ENCODE assay signal across 3 cellular contexts in the genomic region with DNA sequence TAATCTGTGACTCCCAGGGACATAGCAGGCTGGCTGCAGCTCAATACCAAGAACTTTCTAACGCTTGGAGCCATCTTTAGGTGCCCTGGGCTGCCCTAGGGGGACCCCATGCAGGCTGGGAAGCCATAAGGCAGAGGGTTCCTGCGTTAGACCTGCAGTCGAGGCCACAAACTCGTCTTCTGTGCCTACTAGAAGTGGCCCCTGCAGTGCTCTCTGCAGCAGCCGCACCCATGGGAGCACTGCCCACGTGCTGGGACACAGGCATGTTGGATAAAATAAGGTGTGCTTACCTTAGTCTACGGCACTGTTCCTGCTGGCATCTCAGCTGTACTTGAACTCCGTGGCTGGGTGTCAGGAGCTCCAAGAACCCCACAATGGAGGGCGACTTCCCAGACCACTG.
A peak's percentile ranks its signal among the peaks of the same experiment; 100 is the strongest.
TF ChIP-seq lines count a peak whose summit lies in the region.

No MANE protein-coding gene starts in this region.

TF ChIP-seq in SK-N-SH treated with all-trans-retinoic acid at 6 μM for 48 hours, 23 proteins besides CTCF, POLR2A, EP300 and RAD21 (continues in another document):
- TF ChIP-seq TOX (CRISPR knock-in tag; IDR thresholded peaks at IDR 0.05; ENCODE audit: borderline replicate concordance): no peak
- TF ChIP-seq ISL1 (CRISPR knock-in tag; IDR thresholded peaks at IDR 0.05): no peak
- TF ChIP-seq TCF4 (CRISPR knock-in tag; IDR thresholded peaks at IDR 0.05; ENCODE audit: borderline replicate concordance): no peak
- TF ChIP-seq ZNF70 (CRISPR knock-in tag; IDR thresholded peaks at IDR 0.05): no peak
- TF ChIP-seq, protein P1, sequence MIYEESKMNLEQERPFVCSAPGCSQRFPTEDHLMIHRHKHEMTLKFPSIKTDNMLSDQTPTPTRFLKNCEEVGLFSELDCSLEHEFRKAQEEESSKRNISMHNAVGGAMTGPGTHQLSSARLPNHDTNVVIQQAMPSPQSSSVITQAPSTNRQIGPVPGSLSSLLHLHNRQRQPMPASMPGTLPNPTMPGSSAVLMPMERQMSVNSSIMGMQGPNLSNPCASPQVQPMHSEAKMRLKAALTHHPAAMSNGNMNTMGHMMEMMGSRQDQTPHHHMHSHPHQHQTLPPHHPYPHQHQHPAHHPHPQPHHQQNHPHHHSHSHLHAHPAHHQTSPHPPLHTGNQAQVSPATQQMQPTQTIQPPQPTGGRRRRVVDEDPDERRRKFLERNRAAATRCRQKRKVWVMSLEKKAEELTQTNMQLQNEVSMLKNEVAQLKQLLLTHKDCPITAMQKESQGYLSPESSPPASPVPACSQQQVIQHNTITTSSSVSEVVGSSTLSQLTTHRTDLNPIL (CRISPR knock-in tag; IDR thresholded peaks at IDR 0.05; ENCODE audit: low read depth): no peak
- TF ChIP-seq PPARA (CRISPR knock-in tag; IDR thresholded peaks at IDR 0.05; ENCODE audit: borderline replicate concordance): no peak
- no peak for TF ChIP-seq ZFP30 (CRISPR knock-in tag; IDR thresholded peaks at IDR 0.05)
- TF ChIP-seq, protein P2, sequence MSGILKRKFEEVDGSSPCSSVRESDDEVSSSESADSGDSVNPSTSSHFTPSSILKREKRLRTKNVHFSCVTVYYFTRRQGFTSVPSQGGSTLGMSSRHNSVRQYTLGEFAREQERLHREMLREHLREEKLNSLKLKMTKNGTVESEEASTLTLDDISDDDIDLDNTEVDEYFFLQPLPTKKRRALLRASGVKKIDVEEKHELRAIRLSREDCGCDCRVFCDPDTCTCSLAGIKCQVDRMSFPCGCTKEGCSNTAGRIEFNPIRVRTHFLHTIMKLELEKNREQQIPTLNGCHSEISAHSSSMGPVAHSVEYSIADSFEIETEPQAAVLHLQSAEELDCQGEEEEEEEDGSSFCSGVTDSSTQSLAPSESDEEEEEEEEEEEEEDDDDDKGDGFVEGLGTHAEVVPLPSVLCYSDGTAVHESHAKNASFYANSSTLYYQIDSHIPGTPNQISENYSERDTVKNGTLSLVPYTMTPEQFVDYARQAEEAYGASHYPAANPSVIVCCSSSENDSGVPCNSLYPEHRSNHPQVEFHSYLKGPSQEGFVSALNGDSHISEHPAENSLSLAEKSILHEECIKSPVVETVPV (CRISPR knock-in tag; IDR thresholded peaks at IDR 0.05): no peak
- no peak for TF ChIP-seq ARNTL (CRISPR knock-in tag; IDR thresholded peaks at IDR 0.05; ENCODE audit: borderline replicate concordance, low read depth)
- TF ChIP-seq, protein P3, sequence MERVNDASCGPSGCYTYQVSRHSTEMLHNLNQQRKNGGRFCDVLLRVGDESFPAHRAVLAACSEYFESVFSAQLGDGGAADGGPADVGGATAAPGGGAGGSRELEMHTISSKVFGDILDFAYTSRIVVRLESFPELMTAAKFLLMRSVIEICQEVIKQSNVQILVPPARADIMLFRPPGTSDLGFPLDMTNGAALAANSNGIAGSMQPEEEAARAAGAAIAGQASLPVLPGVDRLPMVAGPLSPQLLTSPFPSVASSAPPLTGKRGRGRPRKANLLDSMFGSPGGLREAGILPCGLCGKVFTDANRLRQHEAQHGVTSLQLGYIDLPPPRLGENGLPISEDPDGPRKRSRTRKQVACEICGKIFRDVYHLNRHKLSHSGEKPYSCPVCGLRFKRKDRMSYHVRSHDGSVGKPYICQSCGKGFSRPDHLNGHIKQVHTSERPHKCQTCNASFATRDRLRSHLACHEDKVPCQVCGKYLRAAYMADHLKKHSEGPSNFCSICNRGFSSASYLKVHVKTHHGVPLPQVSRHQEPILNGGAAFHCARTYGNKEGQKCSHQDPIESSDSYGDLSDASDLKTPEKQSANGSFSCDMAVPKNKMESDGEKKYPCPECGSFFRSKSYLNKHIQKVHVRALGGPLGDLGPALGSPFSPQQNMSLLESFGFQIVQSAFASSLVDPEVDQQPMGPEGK (CRISPR knock-in tag; IDR thresholded peaks at IDR 0.05; ENCODE audit: borderline replicate concordance): no peak
- no peak for TF ChIP-seq ESRRG (CRISPR knock-in tag; IDR thresholded peaks at IDR 0.05)

TF ChIP-seq in SK-N-SH, 30 proteins besides CTCF, POLR2A, EP300 and RAD21:
- TF ChIP-seq, protein P4, sequence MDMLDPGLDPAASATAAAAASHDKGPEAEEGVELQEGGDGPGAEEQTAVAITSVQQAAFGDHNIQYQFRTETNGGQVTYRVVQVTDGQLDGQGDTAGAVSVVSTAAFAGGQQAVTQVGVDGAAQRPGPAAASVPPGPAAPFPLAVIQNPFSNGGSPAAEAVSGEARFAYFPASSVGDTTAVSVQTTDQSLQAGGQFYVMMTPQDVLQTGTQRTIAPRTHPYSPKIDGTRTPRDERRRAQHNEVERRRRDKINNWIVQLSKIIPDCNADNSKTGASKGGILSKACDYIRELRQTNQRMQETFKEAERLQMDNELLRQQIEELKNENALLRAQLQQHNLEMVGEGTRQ (IDR thresholded peaks at IDR 0.05; ENCODE audit: borderline replicate concordance, low read depth, low read length): no peak
- TF ChIP-seq, protein P5, sequence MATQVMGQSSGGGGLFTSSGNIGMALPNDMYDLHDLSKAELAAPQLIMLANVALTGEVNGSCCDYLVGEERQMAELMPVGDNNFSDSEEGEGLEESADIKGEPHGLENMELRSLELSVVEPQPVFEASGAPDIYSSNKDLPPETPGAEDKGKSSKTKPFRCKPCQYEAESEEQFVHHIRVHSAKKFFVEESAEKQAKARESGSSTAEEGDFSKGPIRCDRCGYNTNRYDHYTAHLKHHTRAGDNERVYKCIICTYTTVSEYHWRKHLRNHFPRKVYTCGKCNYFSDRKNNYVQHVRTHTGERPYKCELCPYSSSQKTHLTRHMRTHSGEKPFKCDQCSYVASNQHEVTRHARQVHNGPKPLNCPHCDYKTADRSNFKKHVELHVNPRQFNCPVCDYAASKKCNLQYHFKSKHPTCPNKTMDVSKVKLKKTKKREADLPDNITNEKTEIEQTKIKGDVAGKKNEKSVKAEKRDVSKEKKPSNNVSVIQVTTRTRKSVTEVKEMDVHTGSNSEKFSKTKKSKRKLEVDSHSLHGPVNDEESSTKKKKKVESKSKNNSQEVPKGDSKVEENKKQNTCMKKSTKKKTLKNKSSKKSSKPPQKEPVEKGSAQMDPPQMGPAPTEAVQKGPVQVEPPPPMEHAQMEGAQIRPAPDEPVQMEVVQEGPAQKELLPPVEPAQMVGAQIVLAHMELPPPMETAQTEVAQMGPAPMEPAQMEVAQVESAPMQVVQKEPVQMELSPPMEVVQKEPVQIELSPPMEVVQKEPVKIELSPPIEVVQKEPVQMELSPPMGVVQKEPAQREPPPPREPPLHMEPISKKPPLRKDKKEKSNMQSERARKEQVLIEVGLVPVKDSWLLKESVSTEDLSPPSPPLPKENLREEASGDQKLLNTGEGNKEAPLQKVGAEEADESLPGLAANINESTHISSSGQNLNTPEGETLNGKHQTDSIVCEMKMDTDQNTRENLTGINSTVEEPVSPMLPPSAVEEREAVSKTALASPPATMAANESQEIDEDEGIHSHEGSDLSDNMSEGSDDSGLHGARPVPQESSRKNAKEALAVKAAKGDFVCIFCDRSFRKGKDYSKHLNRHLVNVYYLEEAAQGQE (IDR thresholded peaks at IDR 0.05; ENCODE audit: low read depth, low read length): no peak
- TF ChIP-seq YY1 (IDR thresholded peaks at IDR 0.05; ENCODE audit: low read depth): no peak

TF ChIP-seq in K562, 482 proteins besides CTCF, POLR2A, EP300 and RAD21:
- TF ChIP-seq NFIX (CRISPR knock-in tag; IDR thresholded peaks at IDR 0.05; ENCODE audit: low read depth) (no peak), ELF2 (CRISPR knock-in tag; IDR thresholded peaks at IDR 0.05) (peak; percentile 67; the same call in 1 of the 2 replicates), ZNF263 (CRISPR knock-in tag; IDR thresholded peaks at IDR 0.05; ENCODE audit: borderline replicate concordance) (peak; percentile 48), ZBTB17 (CRISPR knock-in tag; IDR thresholded peaks at IDR 0.05) (0 out of 2 replicates have a peak, but pooled peaks have one; percentile 26), SUPT5H (IDR thresholded peaks at IDR 0.05) (peak; percentile 75), CAMTA2 (CRISPR knock-in tag; conservative IDR thresholded peaks at IDR 0.05) (0 out of 2 replicates have a peak, but pooled peaks have one; percentile 56), MCM3 (IDR thresholded peaks at IDR 0.05) (no peak), RBFOX2 (IDR thresholded peaks at IDR 0.05; ENCODE audit: low read depth, low read length) (peak; percentile 34; the same call in 1 of the 2 replicates), THRAP3 (IDR thresholded peaks at IDR 0.05; ENCODE audit: borderline replicate concordance) (peak; percentile 51; the same call in 1 of the 2 replicates), ZNF24 (IDR thresholded peaks at IDR 0.05) (no peak), POLR2AphosphoS2 (IDR thresholded peaks at IDR 0.05; ENCODE audit: low read length) (peak; percentile 77; the same call in 1 of the 2 replicates), NR3C1 (CRISPR knock-in tag; IDR thresholded peaks at IDR 0.05) (no peak), POLR2G (IDR thresholded peaks at IDR 0.05; ENCODE audit: low read depth, low read length) (peak; percentile 55; the same call in 1 of the 2 replicates), PHB (CRISPR knock-in tag; IDR thresholded peaks at IDR 0.05) (0 out of 2 replicates have a peak, but pooled peaks have one; percentile 68)
- TF ChIP-seq, protein P6, sequence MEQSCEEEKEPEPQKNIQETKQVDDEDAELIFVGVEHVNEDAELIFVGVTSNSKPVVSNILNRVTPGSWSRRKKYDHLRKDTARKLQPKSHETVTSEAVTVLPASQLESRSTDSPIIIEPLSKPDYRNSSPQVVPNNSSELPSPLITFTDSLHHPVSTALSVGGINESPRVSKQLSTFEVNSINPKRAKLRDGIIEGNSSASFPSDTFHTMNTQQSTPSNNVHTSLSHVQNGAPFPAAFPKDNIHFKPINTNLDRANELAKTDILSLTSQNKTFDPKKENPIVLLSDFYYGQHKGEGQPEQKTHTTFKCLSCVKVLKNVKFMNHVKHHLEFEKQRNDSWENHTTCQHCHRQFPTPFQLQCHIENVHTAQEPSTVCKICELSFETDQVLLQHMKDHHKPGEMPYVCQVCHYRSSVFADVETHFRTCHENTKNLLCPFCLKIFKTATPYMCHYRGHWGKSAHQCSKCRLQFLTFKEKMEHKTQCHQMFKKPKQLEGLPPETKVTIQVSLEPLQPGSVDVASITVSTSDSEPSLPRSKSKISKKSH (CRISPR knock-in tag; IDR thresholded peaks at IDR 0.05): 0 out of 2 replicates have a peak, but pooled peaks have one; percentile 11
